1 cellular context compared by ENCODE assay signal in the genomic region with DNA sequence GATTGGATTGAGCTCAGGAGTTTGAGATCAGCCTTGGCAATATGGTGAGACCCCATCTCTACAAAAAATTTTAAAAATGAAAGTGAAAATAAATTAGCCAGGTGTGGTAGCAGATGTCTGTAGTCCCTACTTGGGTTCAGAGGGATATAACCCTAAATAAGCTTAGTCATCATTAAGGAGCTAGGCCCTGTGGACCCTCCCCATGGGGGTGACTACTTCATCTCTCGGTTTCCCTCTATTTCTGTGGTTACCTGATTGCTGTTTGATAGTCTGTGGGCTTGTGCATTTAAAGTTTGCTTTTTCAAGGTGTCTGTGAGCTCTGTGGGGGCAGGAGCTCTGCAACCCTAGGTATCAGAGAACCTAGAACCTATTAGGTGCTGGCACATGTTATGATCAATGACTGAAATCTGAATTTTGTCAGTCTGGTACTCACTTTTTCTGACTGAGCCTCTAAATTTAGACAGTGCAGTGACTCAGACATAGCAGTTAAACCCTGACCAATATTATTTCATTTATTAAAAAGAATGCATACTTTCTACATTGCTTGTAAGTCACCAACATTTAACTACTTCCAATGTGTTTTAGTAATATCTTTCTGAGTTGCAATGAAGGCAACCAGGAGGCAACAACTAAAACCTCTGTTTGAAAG.
TF ChIP-seq lines count a peak whose summit lies in the region.

No MANE protein-coding gene starts in this region.

TF ChIP-seq in HepG2, 621 proteins besides CTCF, POLR2A, EP300 and RAD21:
- TF ChIP-seq, protein P1, sequence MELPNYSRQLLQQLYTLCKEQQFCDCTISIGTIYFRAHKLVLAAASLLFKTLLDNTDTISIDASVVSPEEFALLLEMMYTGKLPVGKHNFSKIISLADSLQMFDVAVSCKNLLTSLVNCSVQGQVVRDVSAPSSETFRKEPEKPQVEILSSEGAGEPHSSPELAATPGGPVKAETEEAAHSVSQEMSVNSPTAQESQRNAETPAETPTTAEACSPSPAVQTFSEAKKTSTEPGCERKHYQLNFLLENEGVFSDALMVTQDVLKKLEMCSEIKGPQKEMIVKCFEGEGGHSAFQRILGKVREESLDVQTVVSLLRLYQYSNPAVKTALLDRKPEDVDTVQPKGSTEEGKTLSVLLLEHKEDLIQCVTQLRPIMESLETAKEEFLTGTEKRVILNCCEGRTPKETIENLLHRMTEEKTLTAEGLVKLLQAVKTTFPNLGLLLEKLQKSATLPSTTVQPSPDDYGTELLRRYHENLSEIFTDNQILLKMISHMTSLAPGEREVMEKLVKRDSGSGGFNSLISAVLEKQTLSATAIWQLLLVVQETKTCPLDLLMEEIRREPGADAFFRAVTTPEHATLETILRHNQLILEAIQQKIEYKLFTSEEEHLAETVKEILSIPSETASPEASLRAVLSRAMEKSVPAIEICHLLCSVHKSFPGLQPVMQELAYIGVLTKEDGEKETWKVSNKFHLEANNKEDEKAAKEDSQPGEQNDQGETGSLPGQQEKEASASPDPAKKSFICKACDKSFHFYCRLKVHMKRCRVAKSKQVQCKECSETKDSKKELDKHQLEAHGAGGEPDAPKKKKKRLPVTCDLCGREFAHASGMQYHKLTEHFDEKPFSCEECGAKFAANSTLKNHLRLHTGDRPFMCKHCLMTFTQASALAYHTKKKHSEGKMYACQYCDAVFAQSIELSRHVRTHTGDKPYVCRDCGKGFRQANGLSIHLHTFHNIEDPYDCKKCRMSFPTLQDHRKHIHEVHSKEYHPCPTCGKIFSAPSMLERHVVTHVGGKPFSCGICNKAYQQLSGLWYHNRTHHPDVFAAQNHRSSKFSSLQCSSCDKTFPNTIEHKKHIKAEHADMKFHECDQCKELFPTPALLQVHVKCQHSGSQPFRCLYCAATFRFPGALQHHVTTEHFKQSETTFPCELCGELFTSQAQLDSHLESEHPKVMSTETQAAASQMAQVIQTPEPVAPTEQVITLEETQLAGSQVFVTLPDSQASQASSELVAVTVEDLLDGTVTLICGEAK (IDR thresholded peaks at IDR 0.05), result no peak
- TF ChIP-seq, protein P1 (CRISPR knock-in tag; IDR thresholded peaks at IDR 0.05), result no peak
- TF ChIP-seq ZNF17 (CRISPR knock-in tag; IDR thresholded peaks at IDR 0.05), result no peak
- no peak for TF ChIP-seq POLR2AphosphoS2 (IDR thresholded peaks at IDR 0.05; ENCODE audit: low read depth, low read length)
- TF ChIP-seq MAFF (IDR thresholded peaks at IDR 0.05; ENCODE audit: low read depth, low read length), result peak; percentile 84
- TF ChIP-seq ZNF10 (CRISPR knock-in tag; IDR thresholded peaks at IDR 0.05; ENCODE audit: borderline replicate concordance, low read depth), result no peak
- TF ChIP-seq PITX1 (CRISPR knock-in tag; IDR thresholded peaks at IDR 0.05), result no peak
- TF ChIP-seq SOX13 (IDR thresholded peaks at IDR 0.05), result no peak
- no peak for TF ChIP-seq SOX13 (CRISPR knock-in tag; conservative IDR thresholded peaks at IDR 0.05 in 1 of 2, IDR thresholded peaks at IDR 0.05 in 1 of 2)
- TF ChIP-seq SRY (CRISPR knock-in tag; IDR thresholded peaks at IDR 0.05), result no peak
- TF ChIP-seq MAFK (conservative IDR thresholded peaks at IDR 0.05 in 1 of 2, IDR thresholded peaks at IDR 0.05 in 1 of 2; ENCODE audit: low read length in 2 of 2), result peak; percentile 88 to 90
